23 cellular contexts compared by ENCODE assay signal in genomic region chr2:236107971-236108625, GRCh38.
DNase-seq lines count a peak whose midpoint lies in the region; ATAC-seq and TF ChIP-seq lines count a peak whose summit lies in the region.
"Had no signal": no experiment of that assay in that cellular context is flagged by ENCODE, and none has a peak within 500 bp of the region (broad histone marks: within the 10 kb centered on the region; RNA-seq: fewer than 3 reads in every experiment).

No MANE protein-coding gene starts in this region.

- H3K36me3 ChIP-seq in SK-N-MC (ENCODE audit: insufficient read depth, low read length) (no peaks in the 10 kb centered on the region), thyroid gland (no peaks in the 10 kb centered on the region), gastroesophageal sphincter (no peaks in the 10 kb centered on the region)
- H3K36me3 ChIP-seq: brain microvascular endothelial cell, gastrocnemius medialis, pancreas had no signal

- peaks cover 8% of the 10 kb centered on the region for H3K36me3 Mint-ChIP-seq in nephron progenitor cell (ENCODE audit: low read depth)
- H3K36me3 Mint-ChIP-seq: CD8-positive, alpha-beta T cell; T-cell had no signal

- no peak for TF ChIP-seq EP300 in gastroesophageal sphincter (IDR thresholded peaks at IDR 0.05)

- peak overlapping the region; percentile 57 for H3K27ac Mint-ChIP-seq in nephron progenitor cell
- H3K27ac Mint-ChIP-seq: activated CD4-positive, alpha-beta memory T cell treated with anti-CD3 and anti-CD28 coated beads, Interleukin-2, amount 10 ng/mL, durations not matched to agents 7 days and 5 days; CD8-positive, alpha-beta T cell; stimulated activated naive CD8-positive, alpha-beta T cell treated with anti-CD3 and anti-CD28 coated beads, Interleukin-15, Interleukin-2, amounts not matched to agents 100 ng/mL and 50 ng/mL, for 24 hours; T-cell had no signal

- H3K4me1 ChIP-seq in thyroid gland (peaks cover 0 to 12% of the 10 kb centered on the region in 2 donors), gastroesophageal sphincter (peaks cover 0 to 8% (median 0%) of the 10 kb centered on the region in 3 donors)
- H3K4me1 ChIP-seq: gastrocnemius medialis, pancreas had no signal

- H3K4me1 Mint-ChIP-seq in nephron progenitor cell, result peaks cover 55% of the 10 kb centered on the region
- H3K4me1 Mint-ChIP-seq: activated CD4-positive, alpha-beta memory T cell treated with anti-CD3 and anti-CD28 coated beads, Interleukin-2, amount 10 ng/mL, durations not matched to agents 7 days and 5 days; T-cell had no signal

- H3K27me3 ChIP-seq in thyroid gland (no peaks in the 10 kb centered on the region), gastroesophageal sphincter (no peaks in the 10 kb centered on the region)
- H3K27me3 ChIP-seq: brain microvascular endothelial cell, esophagus muscularis mucosa, gastrocnemius medialis, pancreas had no signal

- DNase-seq in SK-N-MC (ENCODE audit: low read depth, low spot score) (no peak), epithelial cell of esophagus (ENCODE audit: low read depth) (peak; percentile 4), nephron progenitor cell (peak; percentile 34), thyroid gland (peak; percentile 64 to 65), NCI-H2029 treated with DMSO at 0.1 percent for 48 hours (lab: John Stamatoyannopoulos, UW) (no peak)
- DNase-seq: activated CD4-positive, alpha-beta memory T cell treated with anti-CD3 and anti-CD28 coated beads, Interleukin-2, amount 10 ng/mL, durations not matched to agents 7 days and 5 days; brain microvascular endothelial cell; CD8-positive, alpha-beta T cell; DMS153; effector CD8-positive, alpha-beta T cell; gastrocnemius medialis; GDM1; GM23248; NCI-H1436 treated with DMSO at 0.1 percent for 48 hours; NCI-H524 treated with DMSO at 0.1 percent for 48 hours; pancreas; right cardiac atrium; T-cell had no signal

- no peak overlapping the region for H3K9ac ChIP-seq in SK-N-MC (ENCODE audit: insufficient read length)
- H3K9ac ChIP-seq: GM23248 had no signal

- H3K4me3 Mint-ChIP-seq in nephron progenitor cell, result peak overlapping the region; percentile 46
- H3K4me3 Mint-ChIP-seq: activated CD4-positive, alpha-beta memory T cell treated with anti-CD3 and anti-CD28 coated beads, Interleukin-2, amount 10 ng/mL, durations not matched to agents 7 days and 5 days; CD8-positive, alpha-beta T cell; stimulated activated naive CD8-positive, alpha-beta T cell treated with anti-CD3 and anti-CD28 coated beads, Interleukin-15, Interleukin-2, amounts not matched to agents 100 ng/mL and 50 ng/mL, for 24 hours; T-cell had no signal

- H3K9me3 Mint-ChIP-seq in nephron progenitor cell, result peaks cover 4% of the 10 kb centered on the region
- H3K9me3 Mint-ChIP-seq: activated CD4-positive, alpha-beta memory T cell treated with anti-CD3 and anti-CD28 coated beads, Interleukin-2, amount 10 ng/mL, durations not matched to agents 7 days and 5 days; CD8-positive, alpha-beta T cell; stimulated activated naive CD8-positive, alpha-beta T cell treated with anti-CD3 and anti-CD28 coated beads, Interleukin-15, Interleukin-2, amounts not matched to agents 100 ng/mL and 50 ng/mL, for 24 hours; T-cell had no signal

- H3K27ac ChIP-seq in SK-N-MC (no peak overlapping the region), thyroid gland (no peak overlapping the region), gastroesophageal sphincter (no peak overlapping the region)
- H3K27ac ChIP-seq: brain microvascular endothelial cell, esophagus muscularis mucosa, gastrocnemius medialis, GM23248, pancreas had no signal

- intact Hi-C loops in thyroid gland (cut with DNase I), result no loop called here

- H3K4me3 ChIP-seq in SK-N-MC (peak overlapping the region; percentile 29; the same call in 1 of the 2 replicates), epithelial cell of esophagus (ENCODE audit: low read length) (no peak overlapping the region), thyroid gland (replicated peaks in 1 of 3) (no peak overlapping the region), gastroesophageal sphincter (no peak overlapping the region)
- H3K4me3 ChIP-seq: esophagus muscularis mucosa, gastrocnemius medialis, GM23248, pancreas had no signal

- no peaks in the 10 kb centered on the region for H3K27me3 Mint-ChIP-seq in nephron progenitor cell (ENCODE audit: low read depth, poor library complexity)

- TF ChIP-seq CTCF in epithelial cell of esophagus (IDR thresholded peaks at IDR 0.05; ENCODE audit: insufficient read depth, low read depth, low read length, missing control alignments), result no peak
- TF ChIP-seq CTCF in nephron progenitor cell (IDR thresholded peaks at IDR 0.05), result no peak
- TF ChIP-seq CTCF in thyroid gland (IDR thresholded peaks at IDR 0.05), result no peak
- no peak for TF ChIP-seq CTCF in gastroesophageal sphincter (IDR thresholded peaks at IDR 0.05)

- H3K9me3 ChIP-seq in SK-N-MC (ENCODE audit: low read depth, low read length), result no peaks in the 10 kb centered on the region
- H3K9me3 ChIP-seq in thyroid gland, result no peaks in the 10 kb centered on the region
- H3K9me3 ChIP-seq in gastroesophageal sphincter, result no peaks in the 10 kb centered on the region
- H3K9me3 ChIP-seq: esophagus muscularis mucosa, gastrocnemius medialis, pancreas had no signal

- no peak for ATAC-seq in GM21528 (IDR thresholded peaks at IDR 0.05; ENCODE audit: low FRiP score, unreplicated experiment)
- no peak for ATAC-seq in gastroesophageal sphincter
- ATAC-seq: activated CD4-positive, CD25-positive, alpha-beta regulatory T cell treated with anti-CD3 and anti-CD28 coated beads, Interleukin-2, amount 50 U/mL, for 24 hours; CD8-positive, alpha-beta T cell; gastrocnemius medialis; pancreas; right cardiac atrium; T-cell had no signal

- WGBS in thyroid gland, 2 donors, result 28 to 32% methylated on average over 20 of the region's 20 CpGs
- WGBS in gastroesophageal sphincter (ENCODE audit: low coverage in 1 of 2), 2 donors, result 38 to 66% methylated on average over 7 to 8 of the region's 20 CpGs

- TF ChIP-seq POLR2A in thyroid gland (IDR thresholded peaks at IDR 0.05) (no peak), gastroesophageal sphincter (IDR thresholded peaks at IDR 0.05) (no peak)

Comparison
In these comparisons a context has a peak if more than half of its experiments do, and no peak if none do; other contexts are left out.
1. DNase-seq: peak in epithelial cell of esophagus (single experiment), nephron progenitor cell (single experiment) and thyroid gland (2 of 2); none in SK-N-MC (single experiment) and NCI-H2029 treated with DMSO at 0.1 percent for 48 hours (single experiment).